Comparison of ENCODE assay signal across 10 cellular contexts in the genomic region with DNA sequence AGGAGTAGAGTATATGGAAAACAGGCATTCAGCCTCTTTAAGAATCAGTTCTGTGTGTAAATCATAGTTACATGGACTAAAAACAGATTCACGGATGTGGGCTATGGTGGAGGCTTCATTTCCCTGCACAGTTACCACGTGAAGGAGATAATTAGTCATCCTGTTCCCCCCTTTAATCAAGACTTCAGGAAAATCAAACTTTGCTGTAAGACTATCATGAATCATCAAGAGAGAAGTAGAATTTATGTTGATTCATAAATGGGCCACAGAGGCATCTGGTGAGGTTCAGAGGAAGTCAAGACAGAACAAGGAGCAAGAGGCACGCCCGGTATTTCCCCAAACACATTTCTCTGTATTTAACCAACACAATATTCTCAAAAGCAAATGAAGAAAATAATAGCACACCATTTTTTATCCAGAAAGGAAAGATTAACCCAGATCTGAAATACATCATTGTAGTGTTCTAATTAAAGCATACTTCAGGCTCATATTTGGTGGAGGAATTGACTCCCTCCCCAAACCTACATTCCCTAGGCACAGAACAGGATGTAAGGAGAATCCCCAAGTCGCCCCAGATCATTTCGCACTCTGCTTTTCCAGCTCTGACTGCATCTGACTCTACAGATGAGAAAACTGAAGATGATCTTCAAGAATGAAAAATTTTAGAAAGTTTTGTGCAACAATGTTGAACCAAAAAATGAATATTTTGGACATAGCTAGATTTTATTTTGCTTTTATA.
DNase-seq lines count a peak whose midpoint lies in the region; ATAC-seq, FAIRE-seq and TF ChIP-seq lines count a peak whose summit lies in the region.
"Had no signal": no experiment of that assay in that cellular context is flagged by ENCODE, and none has a peak within 500 bp of the region (broad histone marks: within the 10 kb centered on the region; RNA-seq: fewer than 3 reads in every experiment).

No MANE protein-coding gene starts in this region.

- TF ChIP-seq CTCF in activated CD8-positive, alpha-beta T cell treated with anti-CD3 and anti-CD28 coated beads for 36 hours (IDR thresholded peaks at IDR 0.05) = no peak

- POLR2A ChIA-PET in activated CD8-positive, alpha-beta T cell treated with anti-CD3 and anti-CD28 coated beads for 36 hours (lab: Charles Lee) = no interaction called here
- POLR2A ChIA-PET in activated CD8-positive, alpha-beta T cell treated with anti-CD3 and anti-CD28 coated beads, Interleukin-2, amount 10 ng/mL, durations not matched to agents 7 days and 5 days (lab: Charles Lee) = no interaction called here

- no peaks in the 10 kb centered on the region for H3K9me3 Mint-ChIP-seq in activated CD8-positive, alpha-beta T cell treated with anti-CD3 and anti-CD28 coated beads for 36 hours
- H3K9me3 Mint-ChIP-seq in activated CD8-positive, alpha-beta T cell treated with anti-CD3 and anti-CD28 coated beads, Interleukin-2, amount 10 ng/mL, durations not matched to agents 7 days and 5 days (ENCODE audit: insufficient read depth) = no peaks in the 10 kb centered on the region

- peaks cover 6% of the 10 kb centered on the region for H3K4me1 Mint-ChIP-seq in activated CD8-positive, alpha-beta T cell treated with anti-CD3 and anti-CD28 coated beads for 36 hours (ENCODE audit: low read depth)
- no peaks in the 10 kb centered on the region for H3K4me1 Mint-ChIP-seq in activated CD8-positive, alpha-beta T cell treated with anti-CD3 and anti-CD28 coated beads, Interleukin-2, amount 10 ng/mL, durations not matched to agents 7 days and 5 days (ENCODE audit: low read depth)

- peak; percentile 79 for ATAC-seq in activated CD8-positive, alpha-beta T cell treated with anti-CD3 and anti-CD28 coated beads for 36 hours
- ATAC-seq in activated CD8-positive, alpha-beta T cell treated with anti-CD3 and anti-CD28 coated beads, Interleukin-2, amount 10 ng/mL, durations not matched to agents 7 days and 5 days = no peak
- no peak for ATAC-seq in HG02981 (IDR thresholded peaks at IDR 0.05; ENCODE audit: unreplicated experiment)

- H3K4me3 Mint-ChIP-seq in activated CD8-positive, alpha-beta T cell treated with anti-CD3 and anti-CD28 coated beads for 36 hours = no peak overlapping the region
- no peak overlapping the region for H3K4me3 Mint-ChIP-seq in activated CD8-positive, alpha-beta T cell treated with anti-CD3 and anti-CD28 coated beads, Interleukin-2, amount 10 ng/mL, durations not matched to agents 7 days and 5 days

- H3K4me3 ChIP-seq in skin epidermis = no peak overlapping the region

- peak overlapping the region; percentile 55 for H3K27ac Mint-ChIP-seq in activated CD8-positive, alpha-beta T cell treated with anti-CD3 and anti-CD28 coated beads for 36 hours
- no peak overlapping the region for H3K27ac Mint-ChIP-seq in activated CD8-positive, alpha-beta T cell treated with anti-CD3 and anti-CD28 coated beads, Interleukin-2, amount 10 ng/mL, durations not matched to agents 7 days and 5 days

- CTCF ChIA-PET in activated CD8-positive, alpha-beta T cell treated with anti-CD3 and anti-CD28 coated beads for 36 hours (lab: Charles Lee) = interaction anchor here (0.9 kb wide), 1 partner anchor 18 kb away, joined by 3 read pairs; no protein-coding TSS in a partner anchor
- CTCF ChIA-PET in activated CD8-positive, alpha-beta T cell treated with anti-CD3 and anti-CD28 coated beads, Interleukin-2, amount 10 ng/mL, durations not matched to agents 7 days and 5 days (lab: Charles Lee) = no interaction called here

- H3K36me3 Mint-ChIP-seq in activated CD8-positive, alpha-beta T cell treated with anti-CD3 and anti-CD28 coated beads for 36 hours (ENCODE audit: low read depth) = no peaks in the 10 kb centered on the region
- H3K36me3 Mint-ChIP-seq in activated CD8-positive, alpha-beta T cell treated with anti-CD3 and anti-CD28 coated beads, Interleukin-2, amount 10 ng/mL, durations not matched to agents 7 days and 5 days (ENCODE audit: low read depth) = no peaks in the 10 kb centered on the region

- H3K27ac ChIP-seq in skin epidermis = peak overlapping the region in 13 of 21 experiments; percentile 8 to 75 (median 57)

- peaks cover 32% of the 10 kb centered on the region for H3K27me3 Mint-ChIP-seq in activated CD8-positive, alpha-beta T cell treated with anti-CD3 and anti-CD28 coated beads for 36 hours
- H3K27me3 Mint-ChIP-seq in activated CD8-positive, alpha-beta T cell treated with anti-CD3 and anti-CD28 coated beads, Interleukin-2, amount 10 ng/mL, durations not matched to agents 7 days and 5 days (ENCODE audit: low read depth) = no peaks in the 10 kb centered on the region

- DNase-seq in activated CD8-positive, alpha-beta T cell treated with anti-CD3 and anti-CD28 coated beads for 36 hours = peak; percentile 20
- DNase-seq in activated CD8-positive, alpha-beta T cell treated with anti-CD3 and anti-CD28 coated beads, Interleukin-2, amount 10 ng/mL, durations not matched to agents 7 days and 5 days = no peak
- DNase-seq in NCI-H226 (peak; percentile 75), fibroblast of gingiva (ENCODE audit: low read depth) (peak; percentile 74), frontal cortex (ENCODE audit: low spot score in 2 of 2) (no peak), DMS 273 (lab: John Stamatoyannopoulos, UW; ENCODE audit: unreplicated experiment) (no peak)
- DNase-seq: NCI-H446 treated with DMSO at 0.1 percent for 48 hours, SW 1271 had no signal

- no peak for FAIRE-seq in frontal cortex (lab: Jason Lieb, UNC)

- intact Hi-C loops in activated CD8-positive, alpha-beta T cell treated with anti-CD3 and anti-CD28 coated beads for 36 hours (cut with micrococcal nuclease) = no loop called here

Comparison
In these comparisons a context has a peak if more than half of its experiments do, and no peak if none do; other contexts are left out.
1. DNase-seq: peak in activated CD8-positive, alpha-beta T cell treated with anti-CD3 and anti-CD28 coated beads for 36 hours (single experiment), NCI-H226 (single experiment) and fibroblast of gingiva (single experiment); none in activated CD8-positive, alpha-beta T cell treated with anti-CD3 and anti-CD28 coated beads, Interleukin-2, amount 10 ng/mL, durations not matched to agents 7 days and 5 days (single experiment), frontal cortex (0 of 2) and DMS 273 (single experiment).